ENCODE assay signal across 7 cellular contexts in the genomic region with DNA sequence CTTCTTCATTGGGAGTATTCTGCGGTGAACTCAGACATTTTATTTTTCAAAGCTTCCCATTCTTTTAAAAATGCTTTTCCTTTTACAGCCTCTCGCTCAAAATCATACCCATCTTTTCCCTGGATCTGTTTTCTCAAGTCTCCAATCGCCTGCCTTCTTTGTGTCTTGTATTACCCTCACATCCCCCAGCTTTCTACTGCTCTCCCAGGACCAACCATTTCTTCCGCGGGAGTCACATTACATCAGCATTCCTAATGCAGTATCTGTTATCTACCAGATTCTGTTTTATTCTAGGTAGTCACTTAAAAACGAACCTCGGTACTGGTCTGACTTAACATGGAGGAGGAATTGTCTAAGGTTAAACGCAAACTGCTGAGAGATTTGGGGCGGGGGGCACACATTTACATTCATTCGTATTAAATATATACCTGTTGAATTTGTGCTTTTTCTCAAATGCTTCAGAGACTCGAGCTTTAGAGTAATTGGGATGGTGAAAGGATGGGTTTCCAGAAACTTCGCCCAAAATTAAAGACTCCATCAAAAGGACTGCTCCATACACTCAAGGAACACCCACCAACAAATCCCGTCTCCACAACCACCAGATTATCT.
DNase-seq lines count a peak whose midpoint lies in the region; ATAC-seq, FAIRE-seq and TF ChIP-seq lines count a peak whose summit lies in the region.

No MANE protein-coding gene starts in this region.

- DNase-seq in GM12865 (ENCODE audit: low read depth) (no peak), NCI-H774 (lab: John Stamatoyannopoulos, UW) (peak; percentile 38), fibroblast of mammary gland (ENCODE audit: low read depth) (no peak), skeletal muscle cell (ENCODE audit: low read depth) (peak; percentile 26), GM13976 (ENCODE audit: low spot score) (no peak), D721Med (ENCODE audit: insufficient read length, low spot score) (no peak)

- TF ChIP-seq CTCF in GM12865 (IDR thresholded peaks at IDR 0.05; ENCODE audit: insufficient read depth, low read depth, low read length, missing control alignments), result no peak
- TF ChIP-seq CTCF in fibroblast of mammary gland (conservative IDR thresholded peaks at IDR 0.05; ENCODE audit: control insufficient read depth, insufficient read depth, low read depth, low read length), result no peak
- TF ChIP-seq CTCF in GM13976 (IDR thresholded peaks at IDR 0.05; ENCODE audit: borderline replicate concordance, control extremely low read depth, extremely low read depth, insufficient read depth, missing control alignments), result no peak
- no peak for TF ChIP-seq CTCF in D721Med (IDR thresholded peaks at IDR 0.05; ENCODE audit: insufficient read depth, missing control alignments)

- H3K4me3 ChIP-seq in GM12865 (ENCODE audit: low read depth, low read length) (peak overlapping the region; percentile 62), fibroblast of mammary gland (ENCODE audit: control insufficient read depth, low read depth, low read length) (peak overlapping the region; percentile 62), skeletal muscle cell (ENCODE audit: low read depth, low read length) (peak overlapping the region; percentile 87)

- in situ Hi-C loops in GM13976 (cut with MboI; ENCODE audit: low sequenced_read_pairs, unreplicated experiment), result no loop called here

- ATAC-seq in HG03039 (IDR thresholded peaks at IDR 0.05; ENCODE audit: unreplicated experiment), result no peak

- no peak for FAIRE-seq in D721Med (lab: Jason Lieb, UNC)

Comparison
In these comparisons a context has a peak if more than half of its experiments do, and no peak if none do; other contexts are left out.
1. DNase-seq: peak in NCI-H774 (single experiment) and skeletal muscle cell (single experiment); none in GM12865 (single experiment), fibroblast of mammary gland (single experiment), GM13976 (single experiment) and D721Med (single experiment).
2. Peak in every context shown above with its lines, with median percentiles within 50 percentile points of each other: H3K4me3 ChIP-seq.